8 cellular contexts compared by ENCODE assay signal in the genomic region with DNA sequence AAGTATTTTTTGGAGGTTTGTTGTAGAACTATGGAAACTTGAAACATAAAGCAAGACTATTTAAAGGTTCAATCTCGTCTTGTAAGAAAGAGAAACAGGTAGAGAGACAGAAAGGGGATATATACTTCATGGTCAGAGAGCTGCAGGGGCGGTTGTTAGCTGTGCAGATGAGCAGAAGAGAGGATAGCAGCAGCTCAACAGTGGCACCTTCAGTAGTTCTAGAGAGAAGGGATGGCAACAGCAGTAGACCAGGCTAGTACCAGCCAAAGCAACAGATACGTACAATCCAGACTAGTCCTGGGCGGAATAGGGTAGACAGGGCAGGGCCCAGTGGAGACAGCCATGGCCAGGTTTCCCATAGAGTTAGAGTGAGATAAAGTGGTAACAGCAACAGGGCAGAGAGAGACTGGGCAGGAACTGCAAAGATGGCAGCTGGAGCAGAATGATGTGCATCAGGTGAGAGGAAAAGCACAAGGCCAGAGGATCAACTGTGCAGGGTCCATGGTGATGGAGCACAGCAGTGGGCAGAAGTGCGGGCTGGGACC.
DNase-seq lines count a peak whose midpoint lies in the region; ATAC-seq lines count a peak whose summit lies in the region.

No MANE protein-coding gene starts in this region.

- ATAC-seq in GM21423 (IDR thresholded peaks at IDR 0.05; ENCODE audit: unreplicated experiment) = peak; percentile 59
- peak; percentile 60 for ATAC-seq in HG03575 (IDR thresholded peaks at IDR 0.05; ENCODE audit: extremely low read depth, insufficient number of reproducible peaks, low FRiP score, unreplicated experiment)

- peak; percentile 94 for DNase-seq in Daoy (ENCODE audit: low read depth)
- peak; percentile 83 for DNase-seq in SKM-1 treated with dmso at 0.1 percent for 144 hours (lab: John Stamatoyannopoulos, UW; ENCODE audit: unreplicated experiment)
- peak; percentile 69 for DNase-seq in central memory CD4-positive, alpha-beta T cell
- peak; percentile 70 for DNase-seq in non-pigmented ciliary epithelial cell (ENCODE audit: low read depth)
- no peak for DNase-seq in RPMI8226
- DNase-seq in nucleus accumbens (lab: John Stamatoyannopoulos, UW) = no peak

Comparison
In these comparisons a context has a peak if more than half of its experiments do, and no peak if none do; other contexts are left out.
1. DNase-seq: peak in Daoy (single experiment), SKM-1 treated with dmso at 0.1 percent for 144 hours (single experiment), central memory CD4-positive, alpha-beta T cell (single experiment) and non-pigmented ciliary epithelial cell (single experiment); none in RPMI8226 (single experiment) and nucleus accumbens (0 of 56).